ENCODE assay signal across 37 cellular contexts in genomic region chr2:23605236-23605635, GRCh38.
"Had no signal": no experiment of that assay in that cellular context is flagged by ENCODE, and none has a peak within 500 bp of the region (broad histone marks: within the 10 kb centered on the region; RNA-seq: fewer than 3 reads in every experiment).

No MANE protein-coding gene starts in this region.

- H3K4me3 Mint-ChIP-seq: activated CD4-positive, alpha-beta memory T cell treated with anti-CD3 and anti-CD28 coated beads, Interleukin-2, amount 10 ng/mL, durations not matched to agents 7 days and 5 days; activated CD8-positive, alpha-beta memory T cell treated with anti-CD3 and anti-CD28 coated beads, Interleukin-2, amount 10 ng/mL, durations not matched to agents 7 days and 5 days; activated naive CD4-positive, alpha-beta T cell treated with anti-CD3 and anti-CD28 coated beads for 36 hours; activated T-cell treated with anti-CD3 and anti-CD28 coated beads, Interleukin-2, amount 50 U/mL, for 24 hours; activated T-helper 1 cell treated with anti-CD3 and anti-CD28 coated beads, Interleukin-12 subunit alpha, Interleukin-12 subunit beta, Interleukin-2, Interleukin-4 antibody, amounts not matched to agents 30 ng/mL and 10 ng/mL and 1 ng/mL, durations not matched to agents 14 hours and 24 hours and 36 hours had no signal

- H3K36me3 ChIP-seq: adrenal gland, breast epithelium had no signal

- H3K27ac Mint-ChIP-seq: activated CD4-positive, alpha-beta memory T cell treated with anti-CD3 and anti-CD28 coated beads, Interleukin-2, amount 10 ng/mL, durations not matched to agents 7 days and 5 days; activated CD8-positive, alpha-beta memory T cell treated with anti-CD3 and anti-CD28 coated beads, Interleukin-2, amount 10 ng/mL, durations not matched to agents 7 days and 5 days; activated naive CD4-positive, alpha-beta T cell treated with anti-CD3 and anti-CD28 coated beads for 36 hours; activated T-cell treated with anti-CD3 and anti-CD28 coated beads, Interleukin-2, amount 50 U/mL, for 24 hours; activated T-helper 1 cell treated with anti-CD3 and anti-CD28 coated beads, Interleukin-12 subunit alpha, Interleukin-12 subunit beta, Interleukin-2, Interleukin-4 antibody, amounts not matched to agents 30 ng/mL and 10 ng/mL and 1 ng/mL, durations not matched to agents 14 hours and 24 hours and 36 hours had no signal

- H3K27ac ChIP-seq: body of pancreas, breast epithelium, KMS-11, PC-9, RWPE1, VCaP had no signal

- H3K9me3 ChIP-seq: adrenal gland, breast epithelium had no signal

- DNase-seq: activated CD4-positive, alpha-beta memory T cell treated with anti-CD3 and anti-CD28 coated beads, Interleukin-2, amount 10 ng/mL, durations not matched to agents 7 days and 5 days; activated CD4-positive, alpha-beta T cell treated with anti-CD3 and anti-CD28 coated beads for 1 hour; activated CD4-positive, alpha-beta T cell treated with anti-CD3 and anti-CD28 coated beads for 48 hours; activated CD4-positive, CD25-positive, alpha-beta regulatory T cell; activated CD8-positive, alpha-beta memory T cell treated with anti-CD3 and anti-CD28 coated beads for 24 hours; activated CD8-positive, alpha-beta memory T cell treated with anti-CD3 and anti-CD28 coated beads, Interleukin-2, amount 10 ng/mL, durations not matched to agents 7 days and 5 days; activated gamma-delta T cell treated with Interleukin-2 at 50 U/mL for 16 hours; activated naive CD4-positive, alpha-beta T cell treated with anti-CD3 and anti-CD28 coated beads for 36 hours; activated T-cell treated with anti-CD3 and anti-CD28 coated beads, Interleukin-2, amount 50 U/mL, for 24 hours; adrenal gland; body of pancreas; MM.1S; MV-4-11; NCI-H1092; NCI-H146; NCI-H187; NCI-H2029 treated with DMSO at 0.1 percent for 48 hours; NCI-H2107; NCI-H2171; NCI-H510A; NCI-H526; NCI-H748 treated with DMSO at 0.1 percent for 48 hours; NK-92 treated with Interleukin-12 subunit alpha and Interleukin-12 subunit beta, amount 100 ng/mL, for 24 hours; PC-9; SW 1271; T-helper 1 cell; T-helper 2 cell; T-helper 9 cell had no signal

- H3K9ac ChIP-seq: KMS-11 had no signal

- ATAC-seq: activated CD8-positive, alpha-beta memory T cell treated with anti-CD3 and anti-CD28 coated beads, Interleukin-2, amount 10 ng/mL, durations not matched to agents 7 days and 5 days; activated naive CD4-positive, alpha-beta T cell treated with anti-CD3 and anti-CD28 coated beads, Interleukin-2, amount 50 U/mL, for 72 hours; body of pancreas; Right ventricle myocardium inferior had no signal

- H3K27me3 Mint-ChIP-seq: activated T-cell treated with anti-CD3 and anti-CD28 coated beads, Interleukin-2, amount 50 U/mL, for 24 hours had no signal

- H3K4me1 ChIP-seq: body of pancreas, breast epithelium had no signal

- H3K4me1 Mint-ChIP-seq: activated CD4-positive, alpha-beta memory T cell treated with anti-CD3 and anti-CD28 coated beads, Interleukin-2, amount 10 ng/mL, durations not matched to agents 7 days and 5 days had no signal

- H3K4me3 ChIP-seq: adrenal gland, body of pancreas, breast epithelium, PC-9 had no signal

- H3K4me2 ChIP-seq: KMS-11, PC-9 had no signal

- H3K27me3 ChIP-seq: adrenal gland, body of pancreas, breast epithelium had no signal

- FAIRE-seq: astrocyte, RCC 7860 had no signal

- H3K9me3 Mint-ChIP-seq: activated CD4-positive, alpha-beta memory T cell treated with anti-CD3 and anti-CD28 coated beads, Interleukin-2, amount 10 ng/mL, durations not matched to agents 7 days and 5 days had no signal

- H2AFZ ChIP-seq: PC-9 had no signal
